ENCODE assay signal across 15 cellular contexts in the genomic region with DNA sequence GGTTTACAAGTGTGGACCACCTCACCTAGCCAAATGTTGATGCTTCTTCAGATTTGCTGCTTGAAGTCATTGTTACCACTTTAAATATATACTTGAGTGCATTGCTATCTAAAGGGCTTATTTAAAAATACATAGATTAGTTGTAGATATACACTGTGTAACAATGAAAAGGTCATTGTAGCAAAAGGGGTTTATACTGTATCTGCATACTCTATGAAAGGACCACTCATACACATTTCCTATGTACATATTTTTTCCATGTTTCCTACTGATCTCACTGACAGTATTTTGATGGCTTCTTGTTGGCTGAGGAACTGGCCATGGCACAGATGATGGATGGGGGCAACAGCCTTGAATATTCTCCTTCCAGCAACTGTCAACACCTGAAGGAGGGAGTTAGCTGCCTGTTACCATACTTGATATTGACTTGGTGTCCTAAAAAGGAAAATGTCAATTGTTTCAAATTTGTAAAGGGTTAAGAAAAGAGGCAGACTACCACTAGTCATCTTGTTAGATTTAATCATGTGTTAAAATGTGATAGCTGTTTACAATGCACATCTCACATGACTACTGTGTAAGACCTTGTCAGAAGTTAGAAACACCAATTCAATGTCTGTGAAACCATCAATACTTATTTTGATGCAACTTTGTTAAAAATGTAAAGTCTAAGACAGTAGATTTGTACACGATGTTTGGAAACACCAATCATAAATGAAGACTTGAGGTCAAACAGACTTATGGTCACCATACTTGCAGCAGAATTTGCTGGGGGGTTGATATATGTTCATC. TPM values are rescaled to one million over a fixed set of nuclear protein-coding genes. Genes with fewer than 3 reads are reported as not detected.
DNase-seq lines count a peak whose midpoint lies in the region; ATAC-seq and TF ChIP-seq lines count a peak whose summit lies in the region.
"Had no signal": no experiment of that assay in that cellular context is flagged by ENCODE, and none has a peak within 500 bp of the region (broad histone marks: within the 10 kb centered on the region; RNA-seq: fewer than 3 reads in every experiment).

No MANE protein-coding gene starts in this region.

- peaks cover 3% of the 10 kb centered on the region for H3F3A ChIP-seq in PC-3 (ENCODE audit: low read length, unreplicated experiment)

- no peak overlapping the region for H3K4me3 Mint-ChIP-seq in activated CD8-positive, alpha-beta memory T cell treated with anti-CD3 and anti-CD28 coated beads, Interleukin-2, amount 10 ng/mL, durations not matched to agents 7 days and 5 days
- no peak overlapping the region for H3K4me3 Mint-ChIP-seq in dendritic cell treated with granulocyte-macrophage colony-stimulating factor and Interleukin-4, amounts not matched to agents 40 ng/mL and 50 ng/mL, for 4 days
- H3K4me3 Mint-ChIP-seq in stimulated activated effector memory CD8-positive, alpha-beta T cell treated with anti-CD3 and anti-CD28 coated beads, Interleukin-12 subunit alpha, Interleukin-12 subunit beta, amount 100 ng/mL, for 72 hours: peak overlapping the region; percentile 64

- CTCF ChIA-PET in activated CD8-positive, alpha-beta memory T cell treated with anti-CD3 and anti-CD28 coated beads, Interleukin-2, amount 10 ng/mL, durations not matched to agents 7 days and 5 days (lab: Charles Lee): interaction anchor here (1.4 to 1.8 kb wide), 2 partner anchors 18 to 21 kb away, joined by 5 to 10 read pairs; no protein-coding TSS in a partner anchor
- CTCF ChIA-PET in PC-3 (lab: Charles Lee): no interaction called here

- H3K27me3 ChIP-seq in PC-3 (ENCODE audit: low read length): no peaks in the 10 kb centered on the region
- H3K27me3 ChIP-seq: gastroesophageal sphincter, SJCRH30 had no signal

- H3K9ac ChIP-seq in PC-3 (ENCODE audit: low read length): no peak overlapping the region; the same call in 1 of the 2 replicates

- no peak for DNase-seq in activated CD8-positive, alpha-beta memory T cell treated with anti-CD3 and anti-CD28 coated beads, Interleukin-2, amount 10 ng/mL, durations not matched to agents 7 days and 5 days
- DNase-seq in activated CD8-positive, alpha-beta memory T cell treated with anti-CD3 and anti-CD28 coated beads, Interleukin-2, amount 50 U/mL, for 48 hours: no peak
- no peak for DNase-seq in PC-3
- no peak for DNase-seq in stimulated activated effector memory CD8-positive, alpha-beta T cell treated with anti-CD3 and anti-CD28 coated beads, Interleukin-12 subunit alpha, Interleukin-12 subunit beta, amount 100 ng/mL, for 72 hours (ENCODE audit: low spot score in 2 of 2)
- DNase-seq in KBM-7: no peak
- DNase-seq in activated effector memory CD4-positive, alpha-beta T cell treated with Interleukin-2 at 50 U/mL for 16 hours: no peak
- DNase-seq: activated CD4-positive, alpha-beta T cell treated with anti-CD3 and anti-CD28 coated beads for 1 hour; cortex of kidney; EL; naive thymus-derived CD4-positive, alpha-beta T cell; NCI-H524; SJCRH30 had no signal

- H3K4me1 Mint-ChIP-seq in activated CD8-positive, alpha-beta memory T cell treated with anti-CD3 and anti-CD28 coated beads, Interleukin-2, amount 10 ng/mL, durations not matched to agents 7 days and 5 days: peaks cover 59% of the 10 kb centered on the region
- H3K4me1 Mint-ChIP-seq in dendritic cell treated with granulocyte-macrophage colony-stimulating factor and Interleukin-4, amounts not matched to agents 40 ng/mL and 50 ng/mL, for 4 days (ENCODE audit: low read depth): peaks cover 53% of the 10 kb centered on the region
- peaks cover 50% of the 10 kb centered on the region for H3K4me1 Mint-ChIP-seq in stimulated activated effector memory CD8-positive, alpha-beta T cell treated with anti-CD3 and anti-CD28 coated beads, Interleukin-12 subunit alpha, Interleukin-12 subunit beta, amount 100 ng/mL, for 72 hours

- no peak overlapping the region for H3K4me3 ChIP-seq in PC-3 (ENCODE audit: low read length)
- H3K4me3 ChIP-seq: gastroesophageal sphincter, SJCRH30 had no signal

- peaks cover 10% of the 10 kb centered on the region; the same call in 1 of the 2 replicates for H3K36me3 ChIP-seq in PC-3 (ENCODE audit: low read depth, low read length)

- H3K27ac ChIP-seq in PC-3 (ENCODE audit: low read length): peak overlapping the region; percentile 85
- H3K27ac ChIP-seq: gastroesophageal sphincter, SJCRH30 had no signal

- intact Hi-C loops in PC-3 (cut with micrococcal nuclease): loop anchor here (5.0 kb wide), 1 partner anchor 55 kb away; no protein-coding TSS in a partner anchor
- intact Hi-C loops in dendritic cell treated with granulocyte-macrophage colony-stimulating factor and Interleukin-4, amounts not matched to agents 40 ng/mL and 50 ng/mL, for 4 days (cut with micrococcal nuclease): no loop called here

- H3K27ac Mint-ChIP-seq in activated CD8-positive, alpha-beta memory T cell treated with anti-CD3 and anti-CD28 coated beads, Interleukin-2, amount 10 ng/mL, durations not matched to agents 7 days and 5 days: peak overlapping the region; percentile 95
- peak overlapping the region; percentile 76 for H3K27ac Mint-ChIP-seq in dendritic cell treated with granulocyte-macrophage colony-stimulating factor and Interleukin-4, amounts not matched to agents 40 ng/mL and 50 ng/mL, for 4 days
- H3K27ac Mint-ChIP-seq in stimulated activated effector memory CD8-positive, alpha-beta T cell treated with anti-CD3 and anti-CD28 coated beads, Interleukin-12 subunit alpha, Interleukin-12 subunit beta, amount 100 ng/mL, for 72 hours: peak overlapping the region; percentile 80

- no TSS peak for BruUV-seq in PC-3 (replicated peaks; lab: Mats Ljungman, UMichigan)

- no peaks in the 10 kb centered on the region; the same call in 1 of the 2 replicates for H4K20me1 ChIP-seq in PC-3 (ENCODE audit: low read length)

- peaks cover 26% of the 10 kb centered on the region for H3K4me1 ChIP-seq in PC-3 (ENCODE audit: insufficient read depth, low read length)

- TF ChIP-seq CTCF in PC-3 (conservative IDR thresholded peaks at IDR 0.05; ENCODE audit: low read depth, low read length): no peak

- H3K9me3 Mint-ChIP-seq in activated CD8-positive, alpha-beta memory T cell treated with anti-CD3 and anti-CD28 coated beads, Interleukin-2, amount 10 ng/mL, durations not matched to agents 7 days and 5 days (ENCODE audit: low read depth): no peaks in the 10 kb centered on the region
- H3K9me3 Mint-ChIP-seq in dendritic cell treated with granulocyte-macrophage colony-stimulating factor and Interleukin-4, amounts not matched to agents 40 ng/mL and 50 ng/mL, for 4 days: no peaks in the 10 kb centered on the region
- no peaks in the 10 kb centered on the region for H3K9me3 Mint-ChIP-seq in stimulated activated effector memory CD8-positive, alpha-beta T cell treated with anti-CD3 and anti-CD28 coated beads, Interleukin-12 subunit alpha, Interleukin-12 subunit beta, amount 100 ng/mL, for 72 hours
- H3K9me3 Mint-ChIP-seq: naive thymus-derived CD4-positive, alpha-beta T cell had no signal

- H3K9me3 ChIP-seq in PC-3 (ENCODE audit: low read length): no peaks in the 10 kb centered on the region
- H3K9me3 ChIP-seq: gastroesophageal sphincter had no signal

- in situ Hi-C loops in KBM-7 (cut with MboI; ENCODE audit: low pct_unique_long_range_greater_than_20kb, low sequenced_read_pairs): no loop called here

- no peak for ATAC-seq in activated CD8-positive, alpha-beta memory T cell treated with anti-CD3 and anti-CD28 coated beads, Interleukin-2, amount 10 ng/mL, durations not matched to agents 7 days and 5 days
- ATAC-seq in PC-3 (no peak), GM21381 (IDR thresholded peaks at IDR 0.05; ENCODE audit: unreplicated experiment) (no peak)
- ATAC-seq in stimulated activated effector memory CD8-positive, alpha-beta T cell treated with anti-CD3 and anti-CD28 coated beads, Interleukin-12 subunit alpha, Interleukin-12 subunit beta, amount 100 ng/mL, for 72 hours: no peak
- ATAC-seq: gastroesophageal sphincter; naive thymus-derived CD4-positive, alpha-beta T cell had no signal

- peaks cover 28% of the 10 kb centered on the region for H3K36me3 Mint-ChIP-seq in activated CD8-positive, alpha-beta memory T cell treated with anti-CD3 and anti-CD28 coated beads, Interleukin-2, amount 10 ng/mL, durations not matched to agents 7 days and 5 days
- peaks cover 42% of the 10 kb centered on the region for H3K36me3 Mint-ChIP-seq in dendritic cell treated with granulocyte-macrophage colony-stimulating factor and Interleukin-4, amounts not matched to agents 40 ng/mL and 50 ng/mL, for 4 days (ENCODE audit: low read depth)
- peaks cover 41% of the 10 kb centered on the region for H3K36me3 Mint-ChIP-seq in stimulated activated effector memory CD8-positive, alpha-beta T cell treated with anti-CD3 and anti-CD28 coated beads, Interleukin-12 subunit alpha, Interleukin-12 subunit beta, amount 100 ng/mL, for 72 hours

- no peaks in the 10 kb centered on the region for H3K9me2 ChIP-seq in PC-3 (replicated peaks; ENCODE audit: low read length)

- peak overlapping the region; percentile 80; the same call in 1 of the 2 replicates for H3K4me2 ChIP-seq in PC-3 (ENCODE audit: low read length)

- no peak overlapping the region for H2AFZ ChIP-seq in PC-3 (ENCODE audit: low read length)

- POLR2A ChIA-PET in PC-3 (lab: Charles Lee; ENCODE audit: unreplicated experiment): no interaction called here

- H3K27me3 Mint-ChIP-seq in activated CD8-positive, alpha-beta memory T cell treated with anti-CD3 and anti-CD28 coated beads, Interleukin-2, amount 10 ng/mL, durations not matched to agents 7 days and 5 days: no peaks in the 10 kb centered on the region
- H3K27me3 Mint-ChIP-seq in dendritic cell treated with granulocyte-macrophage colony-stimulating factor and Interleukin-4, amounts not matched to agents 40 ng/mL and 50 ng/mL, for 4 days: no peaks in the 10 kb centered on the region
- H3K27me3 Mint-ChIP-seq: naive thymus-derived CD4-positive, alpha-beta T cell had no signal

- H3K79me2 ChIP-seq in PC-3 (ENCODE audit: low read length): peaks cover 95% of the 10 kb centered on the region

RNA-seq across cellular contexts. Expression of a gene that starts 33.5 kb away (rescaled TPM):
- total RNA-seq in activated CD8-positive, alpha-beta memory T cell treated with anti-CD3 and anti-CD28 coated beads, Interleukin-2, amount 10 ng/mL, durations not matched to agents 7 days and 5 days: 100 to 1,000 TPM; 121 to 128 TPM
- 138 and 149 TPM in 2 replicates for total RNA-seq in PC-3 (2014; rRNA removed)
